ENCODE assay signal across 8 cellular contexts in the genomic region with DNA sequence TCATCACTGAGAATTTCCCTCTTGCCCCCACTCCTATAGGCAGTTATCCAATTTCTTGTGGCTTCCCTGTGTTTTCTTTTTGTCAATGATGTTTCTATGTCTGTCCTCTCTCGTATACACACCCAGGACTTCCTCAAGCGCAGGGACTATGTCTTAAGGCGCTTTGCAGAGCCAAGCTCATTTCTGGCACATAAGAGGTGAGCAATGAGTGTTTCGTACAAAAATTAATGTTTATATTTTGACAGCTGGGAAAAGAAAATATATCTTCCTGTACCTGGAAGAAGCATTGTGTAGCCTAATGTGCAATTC. TPM values are rescaled to one million over a fixed set of nuclear protein-coding genes. Genes with fewer than 3 reads are reported as not detected.
DNase-seq lines count a peak whose midpoint lies in the region; ATAC-seq, FAIRE-seq and TF ChIP-seq lines count a peak whose summit lies in the region.

No MANE protein-coding gene starts in this region.

- H3K4me3 ChIP-seq in AG09309 (ENCODE audit: control insufficient read depth, low read depth, low read length) (peak overlapping the region; percentile 66), adrenal gland (peak overlapping the region in 2 of 4 donors; percentile 85 to 86), HepG2 (replicated peaks in 1 of 3; ENCODE audit: insufficient read depth in 1 of 3, low read depth in 2 of 3, low read length in 3 of 3) (peak overlapping the region; percentile 93 to 99 (median 94)), upper lobe of left lung (peak overlapping the region; percentile 78 to 98 (median 80))

- TF ChIP-seq EP300 in HepG2 (IDR thresholded peaks at IDR 0.05; ENCODE audit: low read depth in 2 of 2, low read length in 2 of 2) (no peak), HepG2 (CRISPR knock-in tag; IDR thresholded peaks at IDR 0.05; ENCODE audit: borderline replicate concordance) (no peak), upper lobe of left lung (IDR thresholded peaks at IDR 0.05) (no peak)

- CTCF ChIA-PET in HepG2 (lab: Yijun Ruan, JAX; ENCODE audit: low intra/inter-chr PET ratio, low total read pairs) = no interaction called here

- BruUV-seq in HepG2 (replicated peaks; lab: Mats Ljungman, UMichigan) = TSS peak; percentile 56

- WGBS in adrenal gland, 4 donors = 1 to 2% (median 2%) methylated on average over 4 of the region's 4 CpGs
- 3% methylated on average over 4 of the region's 4 CpGs for WGBS in HepG2 (ENCODE audit: low lambda C conversion rate)
- 1 to 3% methylated on average over 4 of the region's 4 CpGs for WGBS in upper lobe of left lung, 2 donors

- H3K4me1 ChIP-seq in adrenal gland (replicated peaks in 1 of 2) (peaks cover 28 to 52% of the 10 kb centered on the region in 2 donors), HepG2 (ENCODE audit: insufficient read depth, low read length) (peaks cover 54% of the 10 kb centered on the region), upper lobe of left lung (peaks cover 37 to 56% (median 46%) of the 10 kb centered on the region in 4 donors)

- peak overlapping the region; percentile 84 for H3K4me2 ChIP-seq in HepG2 (ENCODE audit: low read depth, low read length)

- no peak for ATAC-seq in HepG2
- no peak for ATAC-seq in upper lobe of left lung (ENCODE audit: low FRiP score in 2 of 2)
- no peak for ATAC-seq in HG03196 (IDR thresholded peaks at IDR 0.05; ENCODE audit: unreplicated experiment)

- H4K20me1 ChIP-seq in HepG2 (ENCODE audit: insufficient read depth, low read length) = peaks cover 49% of the 10 kb centered on the region

- DNase-seq in AG09309 (ENCODE audit: low read depth) (no peak), HFFc6 (no peak), adrenal gland (peak in 1 of 7 donors; percentile 19), HepG2 (ENCODE audit: low spot score) (no peak), upper lobe of left lung (no peak), NCI-H1694 treated with DMSO at 0.1 percent for 48 hours (lab: John Stamatoyannopoulos, UW) (no peak), COR-L47 (lab: John Stamatoyannopoulos, UW) (no peak)

- FAIRE-seq in HepG2 (lab: Jason Lieb, UNC) = no peak

- H3K36me3 ChIP-seq in adrenal gland (replicated peaks in 1 of 2) = peaks cover 0 to 13% of the 10 kb centered on the region in 2 donors
- H3K36me3 ChIP-seq in HepG2 (replicated peaks in 1 of 2; ENCODE audit: control insufficient read depth in 1 of 2, insufficient read depth in 2 of 2, low read length in 2 of 2) = peaks cover 8 to 32% of the 10 kb centered on the region in 2 experiments; a peak in 4 of 5 replicates
- peaks cover 0 to 13% (median 5%) of the 10 kb centered on the region in 4 donors for H3K36me3 ChIP-seq in upper lobe of left lung

- no peak for TF ChIP-seq RAD21 in HepG2 (CRISPR knock-in tag; IDR thresholded peaks at IDR 0.05)

- intact Hi-C loops in adrenal gland (cut with DNase I) = no loop called here
- intact Hi-C loops in HepG2 (cut with micrococcal nuclease; ENCODE audit: unreplicated experiment) = loop anchor here (5.0 to 10.0 kb wide), 3 partner anchors 52 to 350 kb away; partner anchors contain the start of genes FTSJ3, PSMC5 and SMARCD2

- peaks cover 47% of the 10 kb centered on the region for H3K36me3 Mint-ChIP-seq in HFFc6 (ENCODE audit: low read depth)

- H3K9me3 Mint-ChIP-seq in HFFc6 = no peaks in the 10 kb centered on the region

- H3K79me2 ChIP-seq in HepG2 (ENCODE audit: insufficient read depth, low read length) = peaks cover 90% of the 10 kb centered on the region

- peaks cover 52% of the 10 kb centered on the region for H3K4me1 Mint-ChIP-seq in HFFc6 (ENCODE audit: low read depth)

- H3K27me3 Mint-ChIP-seq in HFFc6 (ENCODE audit: insufficient read depth) = peaks cover 7% of the 10 kb centered on the region

- POLR2A ChIA-PET in HepG2 (lab: Yijun Ruan, JAX) = interaction anchor here (2.0 to 5.0 kb wide), 4 partner anchors 10 to 731 kb away, joined by 9 to 77 read pairs (median 54); partner anchors contain the start of genes CEP95, DDX5, PSMC5 and STRADA

- H3K9ac ChIP-seq in HepG2 (ENCODE audit: insufficient read depth, low read depth, low read length) = peak overlapping the region; percentile 98

- peak overlapping the region; percentile 91 to 99 (median 97) for H3K27ac ChIP-seq in adrenal gland
- H3K27ac ChIP-seq in HepG2 (ENCODE audit: extremely low read length, insufficient read depth, low read length) = peak overlapping the region; percentile 100
- peak overlapping the region; percentile 96 to 99 (median 97) for H3K27ac ChIP-seq in upper lobe of left lung

- TF ChIP-seq CTCF in AG09309 (IDR thresholded peaks at IDR 0.05; ENCODE audit: control insufficient read depth, insufficient read depth, low read depth, low read length, missing control alignments) = no peak
- TF ChIP-seq CTCF in HFFc6 (IDR thresholded peaks at IDR 0.05) = no peak
- TF ChIP-seq CTCF in adrenal gland (IDR thresholded peaks at IDR 0.05) = no peak
- TF ChIP-seq CTCF in HepG2 (CRISPR knock-in tag; IDR thresholded peaks at IDR 0.05) = no peak
- no peak for TF ChIP-seq CTCF in upper lobe of left lung (IDR thresholded peaks at IDR 0.05)

- peak overlapping the region; percentile 97 for H3K4me3 Mint-ChIP-seq in HFFc6

- TF ChIP-seq POLR2A in adrenal gland (IDR thresholded peaks at IDR 0.05) (no peak), HepG2 (IDR thresholded peaks at IDR 0.05; ENCODE audit: insufficient read depth in 1 of 2, low read depth in 2 of 2, low read length in 2 of 2) (no peak), upper lobe of left lung (IDR thresholded peaks at IDR 0.05) (no peak)

- H3K27me3 ChIP-seq in adrenal gland (no peaks in the 10 kb centered on the region), HepG2 (ENCODE audit: control insufficient read depth in 1 of 2, insufficient read depth in 2 of 2, low read length in 2 of 2) (peaks cover 0 to 6% of the 10 kb centered on the region in 2 experiments; a peak in 1 of 5 replicates), upper lobe of left lung (no peaks in the 10 kb centered on the region)

- in situ Hi-C loops in HepG2 (cut with HindIII; ENCODE audit: extremely low pct_ligation_motif_present, low pct_unique_long_range_greater_than_20kb) = no loop called here

- no peak overlapping the region for H2AFZ ChIP-seq in HepG2 (ENCODE audit: low read length)

- peak overlapping the region; percentile 99 for H3K27ac Mint-ChIP-seq in HFFc6

- no peaks in the 10 kb centered on the region for H3K9me3 ChIP-seq in adrenal gland (replicated peaks in 1 of 3)
- H3K9me3 ChIP-seq in HepG2 (ENCODE audit: low read length) = no peaks in the 10 kb centered on the region
- H3K9me3 ChIP-seq in upper lobe of left lung = no peaks in the 10 kb centered on the region

RNA-seq across cellular contexts. Expression of gene DDX42, which starts 1.0 kb away (rescaled TPM):
- total RNA-seq in HFFc6 (2021; fragmentation: NEBNext Ultra II Directional; extraction: Animal tissue kit (Norgen Biotek cat#: 25700)) = 10 to 100 TPM; 76.2 to 88.4 (median 80.2) TPM
- total RNA-seq in adrenal gland (10 to 100 TPM; 45.0 to 99.8 (median 80.3) TPM), HepG2 (2016; rRNA removed; fragmentation: Illumina TruSeq; extraction: Trizol) (81.5 and 87.2 TPM in 2 replicates), upper lobe of left lung (100 to 1,000 TPM in 2 of 6 donors, 10 to 100 TPM in 4; 76.8 to 345 (median 87.6) TPM)
- polyA plus RNA-seq in adrenal gland (100 to 1,000 TPM in 1 of 3 donors, 10 to 100 TPM in 2; 80.3 to 109 (median 88.8) TPM), HepG2 (2011; rRNA removed) (92.9 and 104 TPM in 2 replicates)
- 29.4 and 40.6 TPM in 2 replicates for total RNA-seq in HepG2 (2016; cell fraction: cytosol; rRNA removed; fragmentation: Illumina TruSeq; extraction: Trizol; ENCODE audit: low read depth)
- 78.3 and 81.1 TPM in 2 replicates for total RNA-seq in HepG2 (2016; cell fraction: insoluble cytoplasmic fraction; rRNA removed; fragmentation: Illumina TruSeq; extraction: Trizol)
- 42.5 and 44.3 TPM in 2 replicates for total RNA-seq in HepG2 (2016; cell fraction: membrane; rRNA removed; fragmentation: Illumina TruSeq; extraction: Trizol)
- total RNA-seq in HepG2 (2016; cell fraction: nucleus; rRNA removed; fragmentation: Illumina TruSeq; extraction: Trizol) = 143 and 164 TPM in 2 replicates
- 28.9 and 41.0 TPM in 2 replicates for polyA plus RNA-seq in HepG2 (2011; cell fraction: cytosol; rRNA removed)
- 278 and 375 TPM in 2 replicates for polyA plus RNA-seq in HepG2 (2011; cell fraction: nucleus; rRNA removed)
- polyA plus RNA-seq in HepG2 (2012) = 110 and 116 TPM in 2 replicates
- 6.4 and 8.6 TPM in 2 replicates for polyA plus RNA-seq in HepG2 (2016; cell fraction: cytosol; fragmentation: Illumina TruSeq; extraction: Trizol; ENCODE audit: low read depth)
- polyA plus RNA-seq in HepG2 (2016; cell fraction: insoluble cytoplasmic fraction; fragmentation: Illumina TruSeq; extraction: Trizol; ENCODE audit: low read depth) = 109 TPM in 2 replicates
- polyA plus RNA-seq in HepG2 (2016; cell fraction: membrane; fragmentation: Illumina TruSeq; extraction: Trizol; ENCODE audit: low read depth) = 21.9 and 25.7 TPM in 2 replicates
- polyA plus RNA-seq in HepG2 (2016; cell fraction: nucleus; fragmentation: Illumina TruSeq; extraction: Trizol; ENCODE audit: insufficient read depth, low read depth) = 292 and 329 TPM in 2 replicates
- 22.3 and 35.8 TPM in 2 replicates for polyA minus RNA-seq in HepG2 (2011; rRNA and poly(A)+ RNA removed; ENCODE audit: low replicate concordance)
- 39.0 and 47.1 TPM in 2 replicates for polyA minus RNA-seq in HepG2 (2011; cell fraction: cytosol; rRNA and poly(A)+ RNA removed)
- 292 and 335 TPM in 2 replicates for polyA minus RNA-seq in HepG2 (2011; cell fraction: nucleus; rRNA and poly(A)+ RNA removed)

RNA-seq across cellular contexts. Expression of gene CCDC47, which starts 1.5 kb away (rescaled TPM):
- total RNA-seq in HFFc6 (2021; fragmentation: NEBNext Ultra II Directional; extraction: Animal tissue kit (Norgen Biotek cat#: 25700)) = 10 to 100 TPM; 70.5 to 83.2 (median 74.8) TPM
- total RNA-seq in adrenal gland (100 to 1,000 TPM in 4 of 8 donors, 10 to 100 TPM in 4; 46.8 to 148 (median 109) TPM), HepG2 (2016; rRNA removed; fragmentation: Illumina TruSeq; extraction: Trizol) (61.6 and 99.5 TPM in 2 replicates), upper lobe of left lung (100 to 1,000 TPM in 1 of 6 donors, 10 to 100 TPM in 5; 65.9 to 118 (median 92.9) TPM)
- polyA plus RNA-seq in adrenal gland (100 to 1,000 TPM in 1 of 3 donors, 10 to 100 TPM in 2; 24.2 to 216 (median 29.0) TPM), HepG2 (2011; rRNA removed) (54.4 and 59.3 TPM in 2 replicates)
- 14.7 and 18.1 TPM in 2 replicates for total RNA-seq in HepG2 (2016; cell fraction: cytosol; rRNA removed; fragmentation: Illumina TruSeq; extraction: Trizol; ENCODE audit: low read depth)
- 56.1 and 100 TPM in 2 replicates for total RNA-seq in HepG2 (2016; cell fraction: insoluble cytoplasmic fraction; rRNA removed; fragmentation: Illumina TruSeq; extraction: Trizol)
- 15.1 and 20.6 TPM in 2 replicates for total RNA-seq in HepG2 (2016; cell fraction: membrane; rRNA removed; fragmentation: Illumina TruSeq; extraction: Trizol)
- total RNA-seq in HepG2 (2016; cell fraction: nucleus; rRNA removed; fragmentation: Illumina TruSeq; extraction: Trizol) = 87.9 and 101 TPM in 2 replicates
- 31.9 and 50.0 TPM in 2 replicates for polyA plus RNA-seq in HepG2 (2011; cell fraction: cytosol; rRNA removed)
- polyA plus RNA-seq in HepG2 (2011; cell fraction: nucleus; rRNA removed) = 16.9 and 28.0 TPM in 2 replicates
- 84.0 and 93.9 TPM in 2 replicates for polyA plus RNA-seq in HepG2 (2012)
- polyA plus RNA-seq in HepG2 (2016; cell fraction: cytosol; fragmentation: Illumina TruSeq; extraction: Trizol; ENCODE audit: low read depth) = 4.5 and 4.6 TPM in 2 replicates
- polyA plus RNA-seq in HepG2 (2016; cell fraction: insoluble cytoplasmic fraction; fragmentation: Illumina TruSeq; extraction: Trizol; ENCODE audit: low read depth) = 48.5 and 55.2 TPM in 2 replicates
- polyA plus RNA-seq in HepG2 (2016; cell fraction: membrane; fragmentation: Illumina TruSeq; extraction: Trizol; ENCODE audit: low read depth) = 7.8 and 9.6 TPM in 2 replicates
- polyA plus RNA-seq in HepG2 (2016; cell fraction: nucleus; fragmentation: Illumina TruSeq; extraction: Trizol; ENCODE audit: insufficient read depth, low read depth) = 108 and 115 TPM in 2 replicates
- 19.5 and 38.0 TPM in 2 replicates for polyA minus RNA-seq in HepG2 (2011; rRNA and poly(A)+ RNA removed; ENCODE audit: low replicate concordance)
- 45.4 and 57.4 TPM in 2 replicates for polyA minus RNA-seq in HepG2 (2011; cell fraction: cytosol; rRNA and poly(A)+ RNA removed)
- polyA minus RNA-seq in HepG2 (2011; cell fraction: nucleus; rRNA and poly(A)+ RNA removed) = 39.5 and 51.5 TPM in 2 replicates

RNA-seq across cellular contexts. Expression of gene STRADA, which starts 33.3 kb away (rescaled TPM):
- 10 to 100 TPM; 18.2 to 24.1 (median 21.6) TPM for total RNA-seq in HFFc6 (2021; fragmentation: NEBNext Ultra II Directional; extraction: Animal tissue kit (Norgen Biotek cat#: 25700))
- total RNA-seq in adrenal gland = 10 to 100 TPM; 16.7 to 91.1 (median 37.5) TPM
- polyA plus RNA-seq in adrenal gland = 10 to 100 TPM; 34.5 to 67.6 (median 53.9) TPM
- total RNA-seq in HepG2 (2016; rRNA removed; fragmentation: Illumina TruSeq; extraction: Trizol) = 16.1 and 17.9 TPM in 2 replicates
- 3.7 and 4.0 TPM in 2 replicates for total RNA-seq in HepG2 (2016; cell fraction: cytosol; rRNA removed; fragmentation: Illumina TruSeq; extraction: Trizol; ENCODE audit: low read depth)
- total RNA-seq in HepG2 (2016; cell fraction: insoluble cytoplasmic fraction; rRNA removed; fragmentation: Illumina TruSeq; extraction: Trizol) = 15.8 and 17.3 TPM in 2 replicates
- total RNA-seq in HepG2 (2016; cell fraction: membrane; rRNA removed; fragmentation: Illumina TruSeq; extraction: Trizol) = 7.7 and 7.8 TPM in 2 replicates
- total RNA-seq in HepG2 (2016; cell fraction: nucleus; rRNA removed; fragmentation: Illumina TruSeq; extraction: Trizol) = 27.8 and 29.5 TPM in 2 replicates
- 17.3 and 17.6 TPM in 2 replicates for polyA plus RNA-seq in HepG2 (2011; rRNA removed)
- 7.0 and 7.6 TPM in 2 replicates for polyA plus RNA-seq in HepG2 (2011; cell fraction: cytosol; rRNA removed)
- polyA plus RNA-seq in HepG2 (2011; cell fraction: nucleus; rRNA removed) = 36.3 and 37.3 TPM in 2 replicates
- 10.9 and 13.7 TPM in 2 replicates for polyA plus RNA-seq in HepG2 (2012)
- 3.1 and 3.6 TPM in 2 replicates for polyA plus RNA-seq in HepG2 (2016; cell fraction: cytosol; fragmentation: Illumina TruSeq; extraction: Trizol; ENCODE audit: low read depth)
- 18.9 and 21.4 TPM in 2 replicates for polyA plus RNA-seq in HepG2 (2016; cell fraction: insoluble cytoplasmic fraction; fragmentation: Illumina TruSeq; extraction: Trizol; ENCODE audit: low read depth)
- 6.6 and 7.5 TPM in 2 replicates for polyA plus RNA-seq in HepG2 (2016; cell fraction: membrane; fragmentation: Illumina TruSeq; extraction: Trizol; ENCODE audit: low read depth)
- 51.3 and 56.2 TPM in 2 replicates for polyA plus RNA-seq in HepG2 (2016; cell fraction: nucleus; fragmentation: Illumina TruSeq; extraction: Trizol; ENCODE audit: insufficient read depth, low read depth)
- 15.1 and 16.7 TPM in 2 replicates for polyA minus RNA-seq in HepG2 (2011; rRNA and poly(A)+ RNA removed; ENCODE audit: low replicate concordance)
- polyA minus RNA-seq in HepG2 (2011; cell fraction: cytosol; rRNA and poly(A)+ RNA removed) = 4.1 and 4.2 TPM in 2 replicates
- polyA minus RNA-seq in HepG2 (2011; cell fraction: nucleus; rRNA and poly(A)+ RNA removed) = 25.2 and 27.6 TPM in 2 replicates
- total RNA-seq in upper lobe of left lung = 10 to 100 TPM; 18.7 to 60.8 (median 32.4) TPM

RNA-seq across cellular contexts. Expression of gene PSMC5, which starts 52.3 kb away (rescaled TPM):
- 100 to 1,000 TPM; 156 to 206 (median 179) TPM for total RNA-seq in HFFc6 (2021; fragmentation: NEBNext Ultra II Directional; extraction: Animal tissue kit (Norgen Biotek cat#: 25700))
- total RNA-seq in adrenal gland (100 to 1,000 TPM in 5 of 8 donors, 10 to 100 TPM in 3; 79.8 to 167 (median 127) TPM), HepG2 (2016; rRNA removed; fragmentation: Illumina TruSeq; extraction: Trizol) (35.3 and 81.4 TPM in 2 replicates), upper lobe of left lung (100 to 1,000 TPM in 1 of 6 donors, 10 to 100 TPM in 5; 55.2 to 118 (median 88.1) TPM)
- polyA plus RNA-seq in adrenal gland (100 to 1,000 TPM; 232 to 273 (median 247) TPM), HepG2 (2011; rRNA removed) (109 and 128 TPM in 2 replicates)
- total RNA-seq in HepG2 (2016; cell fraction: cytosol; rRNA removed; fragmentation: Illumina TruSeq; extraction: Trizol; ENCODE audit: low read depth) = 26.4 and 26.8 TPM in 2 replicates
- total RNA-seq in HepG2 (2016; cell fraction: insoluble cytoplasmic fraction; rRNA removed; fragmentation: Illumina TruSeq; extraction: Trizol) = 36.7 and 82.1 TPM in 2 replicates
- total RNA-seq in HepG2 (2016; cell fraction: membrane; rRNA removed; fragmentation: Illumina TruSeq; extraction: Trizol) = 47.6 and 57.8 TPM in 2 replicates
- 44.2 and 45.4 TPM in 2 replicates for total RNA-seq in HepG2 (2016; cell fraction: nucleus; rRNA removed; fragmentation: Illumina TruSeq; extraction: Trizol)
- polyA plus RNA-seq in HepG2 (2011; cell fraction: cytosol; rRNA removed) = 161 and 185 TPM in 2 replicates
- polyA plus RNA-seq in HepG2 (2011; cell fraction: nucleus; rRNA removed) = 101 and 112 TPM in 2 replicates
- polyA plus RNA-seq in HepG2 (2012) = 105 and 121 TPM in 2 replicates
- polyA plus RNA-seq in HepG2 (2016; cell fraction: cytosol; fragmentation: Illumina TruSeq; extraction: Trizol; ENCODE audit: low read depth) = 73.3 and 91.2 TPM in 2 replicates
- polyA plus RNA-seq in HepG2 (2016; cell fraction: insoluble cytoplasmic fraction; fragmentation: Illumina TruSeq; extraction: Trizol; ENCODE audit: low read depth) = 308 and 321 TPM in 2 replicates
- polyA plus RNA-seq in HepG2 (2016; cell fraction: membrane; fragmentation: Illumina TruSeq; extraction: Trizol; ENCODE audit: low read depth) = 94.9 and 101 TPM in 2 replicates
- polyA plus RNA-seq in HepG2 (2016; cell fraction: nucleus; fragmentation: Illumina TruSeq; extraction: Trizol; ENCODE audit: insufficient read depth, low read depth) = 157 and 164 TPM in 2 replicates
- polyA minus RNA-seq in HepG2 (2011; rRNA and poly(A)+ RNA removed; ENCODE audit: low replicate concordance) = 77.4 and 190 TPM in 2 replicates
- polyA minus RNA-seq in HepG2 (2011; cell fraction: cytosol; rRNA and poly(A)+ RNA removed) = 66.7 and 67.7 TPM in 2 replicates
- 86.9 and 103 TPM in 2 replicates for polyA minus RNA-seq in HepG2 (2011; cell fraction: nucleus; rRNA and poly(A)+ RNA removed)

RNA-seq across cellular contexts. Expression of gene FTSJ3, which starts 52.5 kb away (rescaled TPM):
- total RNA-seq in HFFc6 (2021; fragmentation: NEBNext Ultra II Directional; extraction: Animal tissue kit (Norgen Biotek cat#: 25700)) = 10 to 100 TPM; 43.2 to 55.1 (median 47.5) TPM
- 10 to 100 TPM; 32.4 to 56.1 (median 43.2) TPM for total RNA-seq in adrenal gland
- polyA plus RNA-seq in adrenal gland = 10 to 100 TPM; 19.4 to 54.1 (median 44.9) TPM
- 55.8 and 64.2 TPM in 2 replicates for total RNA-seq in HepG2 (2016; rRNA removed; fragmentation: Illumina TruSeq; extraction: Trizol)
- total RNA-seq in HepG2 (2016; cell fraction: cytosol; rRNA removed; fragmentation: Illumina TruSeq; extraction: Trizol; ENCODE audit: low read depth) = 10.7 and 13.3 TPM in 2 replicates
- 51.6 and 62.8 TPM in 2 replicates for total RNA-seq in HepG2 (2016; cell fraction: insoluble cytoplasmic fraction; rRNA removed; fragmentation: Illumina TruSeq; extraction: Trizol)
- total RNA-seq in HepG2 (2016; cell fraction: membrane; rRNA removed; fragmentation: Illumina TruSeq; extraction: Trizol) = 14.6 and 17.3 TPM in 2 replicates
- total RNA-seq in HepG2 (2016; cell fraction: nucleus; rRNA removed; fragmentation: Illumina TruSeq; extraction: Trizol) = 57.2 and 58.7 TPM in 2 replicates
- 26.0 and 33.3 TPM in 2 replicates for polyA plus RNA-seq in HepG2 (2011; rRNA removed)
- 34.7 and 35.1 TPM in 2 replicates for polyA plus RNA-seq in HepG2 (2011; cell fraction: cytosol; rRNA removed)
- polyA plus RNA-seq in HepG2 (2011; cell fraction: nucleus; rRNA removed) = 50.8 and 55.2 TPM in 2 replicates
- 29.8 and 30.3 TPM in 2 replicates for polyA plus RNA-seq in HepG2 (2012)
- 4.3 and 4.9 TPM in 2 replicates for polyA plus RNA-seq in HepG2 (2016; cell fraction: cytosol; fragmentation: Illumina TruSeq; extraction: Trizol; ENCODE audit: low read depth)
- polyA plus RNA-seq in HepG2 (2016; cell fraction: insoluble cytoplasmic fraction; fragmentation: Illumina TruSeq; extraction: Trizol; ENCODE audit: low read depth) = 43.6 and 49.4 TPM in 2 replicates
- polyA plus RNA-seq in HepG2 (2016; cell fraction: membrane; fragmentation: Illumina TruSeq; extraction: Trizol; ENCODE audit: low read depth) = 6.8 and 10.2 TPM in 2 replicates
- polyA plus RNA-seq in HepG2 (2016; cell fraction: nucleus; fragmentation: Illumina TruSeq; extraction: Trizol; ENCODE audit: insufficient read depth, low read depth) = 88.3 and 89.9 TPM in 2 replicates
- 56.8 and 112 TPM in 2 replicates for polyA minus RNA-seq in HepG2 (2011; rRNA and poly(A)+ RNA removed; ENCODE audit: low replicate concordance)
- 19.9 and 23.5 TPM in 2 replicates for polyA minus RNA-seq in HepG2 (2011; cell fraction: cytosol; rRNA and poly(A)+ RNA removed)
- 74.9 and 77.7 TPM in 2 replicates for polyA minus RNA-seq in HepG2 (2011; cell fraction: nucleus; rRNA and poly(A)+ RNA removed)
- 10 to 100 TPM; 24.7 to 75.4 (median 41.8) TPM for total RNA-seq in upper lobe of left lung
